Comparison of ENCODE assay signal across 9 cellular contexts in the genomic region with DNA sequence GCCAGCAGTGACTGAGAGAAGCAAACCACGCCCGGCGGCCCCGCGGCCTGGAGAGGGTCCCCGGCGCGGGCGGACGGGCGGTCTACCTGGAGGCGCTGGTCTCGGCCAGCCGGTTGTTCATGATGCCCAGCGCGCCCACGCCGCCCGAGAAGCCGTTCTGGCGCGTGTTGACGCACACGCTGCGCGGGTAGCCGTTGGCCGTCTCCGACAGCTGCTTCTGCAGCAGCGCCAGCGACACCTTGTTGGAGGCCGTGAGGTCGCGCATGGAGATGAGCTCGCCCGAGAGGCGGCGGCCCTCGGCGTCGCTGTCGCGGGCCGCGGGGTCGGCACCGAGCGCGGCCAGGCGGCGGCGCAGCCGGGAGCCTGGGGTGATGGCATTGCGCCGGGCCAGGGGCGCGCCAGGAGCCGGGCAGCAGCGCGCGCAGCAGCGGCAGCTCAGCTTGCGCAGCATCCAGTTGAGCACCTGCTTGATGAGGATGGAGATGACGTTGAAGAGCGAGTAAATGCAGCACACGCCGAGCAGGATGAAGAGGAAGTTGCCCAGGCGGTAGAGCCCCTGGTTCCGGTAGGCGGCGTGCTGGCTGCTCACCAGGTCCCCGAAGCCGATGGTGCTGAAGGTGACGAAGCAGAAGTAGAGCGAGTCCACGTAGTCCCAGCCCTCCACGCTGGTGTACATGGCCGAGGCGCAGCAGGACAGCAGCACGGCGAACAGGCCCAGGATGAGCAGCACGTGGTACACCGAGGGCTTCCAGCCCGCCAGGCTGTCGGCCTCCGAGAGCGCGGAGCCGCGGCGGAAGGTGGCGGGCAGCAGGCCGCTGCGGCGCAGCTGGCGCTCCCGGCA. TPM values are rescaled to one million over a fixed set of nuclear protein-coding genes. Genes with fewer than 3 reads are reported as not detected.
A peak's percentile ranks its signal among the peaks of the same experiment; 100 is the strongest.
DNase-seq lines count a peak whose midpoint lies in the region; ATAC-seq and TF ChIP-seq lines count a peak whose summit lies in the region.
"Had no signal": no experiment of that assay in that cellular context is flagged by ENCODE, and none has a peak within 500 bp of the region (broad histone marks: within the 10 kb centered on the region; RNA-seq: fewer than 3 reads in every experiment).

No MANE protein-coding gene starts in this region.

- peaks cover 5% of the 10 kb centered on the region for H3K4me1 Mint-ChIP-seq in HFFc6 (ENCODE audit: low read depth)
- peaks cover 7% of the 10 kb centered on the region for H3K4me1 Mint-ChIP-seq in T-helper 17 cell
- peaks cover 4% of the 10 kb centered on the region for H3K4me1 Mint-ChIP-seq in type B pancreatic cell (ENCODE audit: unreplicated experiment)

- no peaks in the 10 kb centered on the region for H3K9me3 ChIP-seq in T-helper 17 cell (ENCODE audit: control insufficient read depth, low read length, poor library complexity, severe bottlenecking)

- no peaks in the 10 kb centered on the region for H3K36me3 Mint-ChIP-seq in HFFc6 (ENCODE audit: low read depth)
- no peaks in the 10 kb centered on the region for H3K36me3 Mint-ChIP-seq in T-helper 17 cell (ENCODE audit: low read depth)
- H3K36me3 Mint-ChIP-seq in type B pancreatic cell: no peaks in the 10 kb centered on the region

- TF ChIP-seq CTCF in GM10266 (IDR thresholded peaks at IDR 0.05; ENCODE audit: control insufficient read depth, insufficient read depth, low read depth, missing control alignments): peak; percentile 53
- peak; percentile 56 for TF ChIP-seq CTCF in HFFc6 (IDR thresholded peaks at IDR 0.05)
- TF ChIP-seq CTCF in type B pancreatic cell (conservative IDR thresholded peaks at IDR 0.05): no peak

- peak; percentile 90 for ATAC-seq in T-helper 17 cell

- H3K9me3 Mint-ChIP-seq in HFFc6: no peaks in the 10 kb centered on the region
- H3K9me3 Mint-ChIP-seq in type B pancreatic cell: no peaks in the 10 kb centered on the region

- DNase-seq in GM10266 (ENCODE audit: extremely low spot score) (peak; percentile 88), HFFc6 (peak; percentile 38), NCI-H1105 (lab: John Stamatoyannopoulos, UW) (peak; percentile 81), T-helper 17 cell (peak; percentile 35 to 59 (median 36)), anterior cingulate cortex (lab: John Stamatoyannopoulos, UW) (peak in 54 of 58 donors; percentile 20 to 80 (median 54)), iPS DF 19.7 (ENCODE audit: low read depth, low spot score) (peak; percentile 23), type B pancreatic cell (ENCODE audit: extremely low spot score, unreplicated experiment) (no peak)
- DNase-seq in stimulated activated CD4-positive, alpha-beta T cell treated with anti-CD3 and anti-CD28 coated beads, Interleukin-1b, Interleukin-23, amount 100 ng/mL, for 24 hours (ENCODE audit: low read depth in 4 of 4, low spot score in 1 of 4): peak in 3 of 4 experiments; percentile 40 to 61 (median 60)

- H3K4me3 Mint-ChIP-seq in HFFc6: peak overlapping the region; percentile 84
- peak overlapping the region; percentile 95 for H3K4me3 Mint-ChIP-seq in T-helper 17 cell
- H3K4me3 Mint-ChIP-seq in type B pancreatic cell: no peak overlapping the region

- H3K27ac Mint-ChIP-seq in HFFc6: no peak overlapping the region
- H3K27ac Mint-ChIP-seq in T-helper 17 cell: peak overlapping the region; percentile 54
- H3K27ac Mint-ChIP-seq in type B pancreatic cell: no peak overlapping the region

- H3K27me3 Mint-ChIP-seq in HFFc6 (ENCODE audit: insufficient read depth): peaks cover 10% of the 10 kb centered on the region
- no peaks in the 10 kb centered on the region for H3K27me3 Mint-ChIP-seq in T-helper 17 cell
- no peaks in the 10 kb centered on the region for H3K27me3 Mint-ChIP-seq in type B pancreatic cell

RNA-seq across cellular contexts. Expression of gene KCNK12, which starts 49.7 kb away (rescaled TPM):
- total RNA-seq in HFFc6 (2021; fragmentation: NEBNext Ultra II Directional; extraction: Animal tissue kit (Norgen Biotek cat#: 25700)): under 1 TPM in 1 of 6 experiments, not detected in 5; 0.02 TPM
- total RNA-seq in T-helper 17 cell (under 1 TPM; 0.17 to 0.26 TPM), type B pancreatic cell (ENCODE audit: low replicate concordance) (0.53 and 1.5 TPM in 2 replicates)
- total RNA-seq: pulmonary artery endothelial cell had no signal
